ENCODE assay signal across 26 cellular contexts in the genomic region with DNA sequence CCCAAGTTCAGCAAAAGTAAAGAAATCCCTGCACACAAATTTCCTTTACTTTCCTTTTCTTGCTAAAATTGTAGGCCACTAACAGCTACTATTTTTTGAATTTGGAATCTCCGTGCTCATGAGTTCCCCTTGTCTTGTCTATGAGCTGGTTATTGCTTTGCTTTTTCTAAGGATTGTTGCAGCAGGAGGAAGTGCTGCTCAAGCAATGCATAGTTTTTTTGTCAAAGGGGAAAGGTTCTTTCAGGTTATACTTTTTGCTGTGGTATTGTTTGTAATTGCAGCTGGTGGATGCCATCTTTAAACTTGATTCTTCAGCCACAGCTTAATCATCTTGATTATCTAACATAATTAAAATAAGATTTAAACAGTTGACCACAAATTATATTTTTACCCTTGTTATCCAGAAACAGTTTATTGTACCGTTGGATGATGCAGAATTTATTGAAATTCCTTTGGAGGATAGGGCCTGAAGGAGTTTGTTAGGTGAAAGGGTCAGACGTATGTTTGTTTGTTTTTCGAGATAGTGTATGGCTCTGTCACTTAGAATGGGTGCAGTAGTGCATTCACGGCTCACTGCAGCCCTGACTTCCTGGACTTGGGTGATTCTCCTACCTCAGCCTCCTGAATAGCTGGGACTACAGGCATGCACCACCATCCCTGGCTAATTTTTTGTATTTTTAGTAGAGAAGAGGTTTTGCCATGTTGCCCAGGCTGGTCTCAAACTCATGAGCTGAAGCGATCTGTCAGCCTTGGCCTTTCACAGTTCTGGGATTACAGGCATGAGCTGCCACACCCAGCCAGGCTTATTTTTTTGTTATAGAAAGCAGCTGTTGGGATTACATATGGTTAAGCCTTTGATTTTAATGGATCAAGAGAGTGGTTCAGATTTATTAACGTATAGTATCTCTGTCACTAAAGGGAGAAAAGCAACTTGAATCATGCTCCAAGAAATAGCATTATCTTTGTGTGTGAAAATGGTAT. TPM values are rescaled to one million over a fixed set of nuclear protein-coding genes. Genes with fewer than 3 reads are reported as not detected.
DNase-seq lines count a peak whose midpoint lies in the region; ATAC-seq, FAIRE-seq and TF ChIP-seq lines count a peak whose summit lies in the region.
"Had no signal": no experiment of that assay in that cellular context is flagged by ENCODE, and none has a peak within 500 bp of the region (broad histone marks: within the 10 kb centered on the region; RNA-seq: fewer than 3 reads in every experiment).

No MANE protein-coding gene starts in this region.

- peaks cover 20% of the 10 kb centered on the region for H3K36me3 Mint-ChIP-seq in central memory CD8-positive, alpha-beta T cell (ENCODE audit: insufficient read depth)
- peaks cover 17 to 28% of the 10 kb centered on the region in 2 donors for H3K36me3 Mint-ChIP-seq in CD14-positive monocyte

- ATAC-seq in HepG2 (no peak), right lobe of liver (no peak), heart left ventricle (no peak)
- ATAC-seq in central memory CD8-positive, alpha-beta T cell (replicated peaks; ENCODE audit: extremely low read depth, poor library complexity, severe bottlenecking): no peak
- ATAC-seq: activated CD4-positive, alpha-beta T cell treated with anti-CD3 and anti-CD28 coated beads for 36 hours; body of pancreas; left ventricle myocardium superior had no signal

- H3K9me3 Mint-ChIP-seq in central memory CD8-positive, alpha-beta T cell: no peaks in the 10 kb centered on the region
- no peaks in the 10 kb centered on the region for H3K9me3 Mint-ChIP-seq in CD14-positive monocyte
- H3K9me3 Mint-ChIP-seq: naive B cell had no signal

- no peak for TF ChIP-seq EP300 in HepG2 (IDR thresholded peaks at IDR 0.05; ENCODE audit: low read depth in 2 of 2, low read length in 2 of 2)
- TF ChIP-seq EP300 in HepG2 (CRISPR knock-in tag; IDR thresholded peaks at IDR 0.05; ENCODE audit: borderline replicate concordance): no peak

- peak overlapping the region; percentile 20 for H3K27ac Mint-ChIP-seq in central memory CD8-positive, alpha-beta T cell (ENCODE audit: low read depth)
- no peak overlapping the region for H3K27ac Mint-ChIP-seq in CD14-positive monocyte
- H3K27ac Mint-ChIP-seq: activated CD4-positive, alpha-beta T cell treated with anti-CD3 and anti-CD28 coated beads for 36 hours had no signal

- H3K9ac ChIP-seq in HepG2 (ENCODE audit: insufficient read depth, low read depth, low read length): no peak overlapping the region

- intact Hi-C loops in HepG2 (cut with micrococcal nuclease; ENCODE audit: unreplicated experiment) (no loop called here), right lobe of liver (cut with DNase I) (no loop called here), heart left ventricle (cut with DNase I) (no loop called here), left ventricle myocardium inferior (cut with micrococcal nuclease) (no loop called here), CD14-positive monocyte (cut with micrococcal nuclease) (no loop called here)

- H4K20me1 ChIP-seq in HepG2 (ENCODE audit: insufficient read depth, low read length): 0 out of 2 replicates have a peak, but pooled peaks cover 13% of the 10 kb centered on the region

- H3K79me2 ChIP-seq in HepG2 (ENCODE audit: insufficient read depth, low read length): peaks cover 89% of the 10 kb centered on the region

- TF ChIP-seq RAD21 in HepG2 (CRISPR knock-in tag; IDR thresholded peaks at IDR 0.05): no peak

- POLR2A ChIA-PET in HepG2 (lab: Yijun Ruan, JAX): interaction anchor here (1.3 kb wide), 1 partner anchor 12 kb away, joined by 6 read pairs; a partner anchor contains a TSS

- no peaks in the 10 kb centered on the region for H3K27me3 ChIP-seq in HepG2 (ENCODE audit: control insufficient read depth in 1 of 2, insufficient read depth in 2 of 2, low read length in 2 of 2)
- no peaks in the 10 kb centered on the region for H3K27me3 ChIP-seq in right lobe of liver
- no peaks in the 10 kb centered on the region for H3K27me3 ChIP-seq in heart left ventricle
- H3K27me3 ChIP-seq in left ventricle myocardium inferior (ENCODE audit: low read depth): no peaks in the 10 kb centered on the region
- H3K27me3 ChIP-seq: body of pancreas, dorsolateral prefrontal cortex, testis, uterus had no signal

- no peak overlapping the region for H3K4me2 ChIP-seq in HepG2 (ENCODE audit: low read depth, low read length)

- no peak overlapping the region for H2AFZ ChIP-seq in HepG2 (ENCODE audit: low read length)

- TF ChIP-seq CTCF in HepG2 (CRISPR knock-in tag; IDR thresholded peaks at IDR 0.05): no peak
- no peak for TF ChIP-seq CTCF in right lobe of liver (IDR thresholded peaks at IDR 0.05)
- TF ChIP-seq CTCF in NB4 (IDR thresholded peaks at IDR 0.05; ENCODE audit: low read depth, low read length): no peak
- no peak for TF ChIP-seq CTCF in heart left ventricle (IDR thresholded peaks at IDR 0.05)
- no peak for TF ChIP-seq CTCF in left ventricle myocardium inferior (IDR thresholded peaks at IDR 0.05; ENCODE audit: borderline replicate concordance)
- no peak for TF ChIP-seq CTCF in CD14-positive monocyte (IDR thresholded peaks at IDR 0.05)

- H3K27ac ChIP-seq in HepG2 (ENCODE audit: extremely low read length, insufficient read depth, low read length) (no peak overlapping the region), right lobe of liver (no peak overlapping the region), heart left ventricle (no peak overlapping the region), left ventricle myocardium inferior (replicated peaks) (no peak overlapping the region)
- H3K27ac ChIP-seq: body of pancreas, dorsolateral prefrontal cortex, testis, uterus had no signal

- FAIRE-seq in HepG2 (lab: Jason Lieb, UNC): no peak
- FAIRE-seq: A204.1, TTC549 had no signal

- no peak for TF ChIP-seq POLR2A in HepG2 (IDR thresholded peaks at IDR 0.05; ENCODE audit: insufficient read depth in 1 of 2, low read depth in 2 of 2, low read length in 2 of 2)
- no peak for TF ChIP-seq POLR2A in right lobe of liver (IDR thresholded peaks at IDR 0.05)
- no peak for TF ChIP-seq POLR2A in NB4 (IDR thresholded peaks at IDR 0.05; ENCODE audit: extremely low read depth, insufficient read length)
- no peak for TF ChIP-seq POLR2A in heart left ventricle (IDR thresholded peaks at IDR 0.05)

- in situ Hi-C loops in HepG2 (cut with HindIII; ENCODE audit: extremely low pct_ligation_motif_present, low pct_unique_long_range_greater_than_20kb): no loop called here

- 86% methylated on average over 7 of the region's 7 CpGs for WGBS in HepG2 (ENCODE audit: low lambda C conversion rate)
- WGBS in right lobe of liver (ENCODE audit: insufficient coverage, low coverage, low lambda C conversion rate, missing lambda C conversion rate): 77% methylated on average over 6 of the region's 7 CpGs
- 75 to 79% (median 76%) methylated on average over 7 of the region's 7 CpGs for WGBS in heart left ventricle, 4 donors

- H3K27me3 Mint-ChIP-seq in central memory CD8-positive, alpha-beta T cell: no peaks in the 10 kb centered on the region
- no peaks in the 10 kb centered on the region for H3K27me3 Mint-ChIP-seq in CD14-positive monocyte (ENCODE audit: low read depth in 3 of 3)
- H3K27me3 Mint-ChIP-seq: activated CD4-positive, alpha-beta T cell treated with anti-CD3 and anti-CD28 coated beads for 36 hours; naive B cell had no signal

- CTCF ChIA-PET in HepG2 (lab: Yijun Ruan, JAX; ENCODE audit: low intra/inter-chr PET ratio, low total read pairs): no interaction called here

- no peaks in the 10 kb centered on the region for H3K9me3 ChIP-seq in HepG2 (ENCODE audit: low read length)
- H3K9me3 ChIP-seq in right lobe of liver: no peaks in the 10 kb centered on the region
- no peaks in the 10 kb centered on the region for H3K9me3 ChIP-seq in heart left ventricle
- no peaks in the 10 kb centered on the region for H3K9me3 ChIP-seq in left ventricle myocardium inferior (replicated peaks)
- H3K9me3 ChIP-seq: body of pancreas, testis, uterus had no signal

- no TSS peak for BruUV-seq in HepG2 (replicated peaks; lab: Mats Ljungman, UMichigan)

- H3K4me3 Mint-ChIP-seq in central memory CD8-positive, alpha-beta T cell: no peak overlapping the region
- H3K4me3 Mint-ChIP-seq in CD14-positive monocyte: no peak overlapping the region
- H3K4me3 Mint-ChIP-seq: activated CD4-positive, alpha-beta T cell treated with anti-CD3 and anti-CD28 coated beads for 36 hours; naive B cell had no signal

- peaks cover 19% of the 10 kb centered on the region for H3K4me1 ChIP-seq in HepG2 (ENCODE audit: insufficient read depth, low read length)
- H3K4me1 ChIP-seq in right lobe of liver: no peaks in the 10 kb centered on the region
- H3K4me1 ChIP-seq in heart left ventricle: peaks cover 0 to 33% (median 5%) of the 10 kb centered on the region in 12 donors
- H3K4me1 ChIP-seq in left ventricle myocardium inferior: peaks cover 33% of the 10 kb centered on the region
- H3K4me1 ChIP-seq: testis, uterus had no signal

- no peak overlapping the region for H3K4me3 ChIP-seq in HepG2 (replicated peaks in 1 of 3; ENCODE audit: insufficient read depth in 1 of 3, low read depth in 2 of 3, low read length in 3 of 3)
- H3K4me3 ChIP-seq in right lobe of liver: no peak overlapping the region
- no peak overlapping the region for H3K4me3 ChIP-seq in NB4 (ENCODE audit: low read depth, low read length)
- H3K4me3 ChIP-seq in heart left ventricle: no peak overlapping the region
- no peak overlapping the region for H3K4me3 ChIP-seq in left ventricle myocardium inferior
- H3K4me3 ChIP-seq: body of pancreas, dorsolateral prefrontal cortex, testis, uterus had no signal

- peaks cover 0 to 2% of the 10 kb centered on the region in 2 experiments; a peak in 4 of 5 replicates for H3K36me3 ChIP-seq in HepG2 (replicated peaks in 1 of 2; ENCODE audit: control insufficient read depth in 1 of 2, insufficient read depth in 2 of 2, low read length in 2 of 2)
- no peaks in the 10 kb centered on the region for H3K36me3 ChIP-seq in right lobe of liver
- H3K36me3 ChIP-seq in heart left ventricle: peaks cover 0 to 20% (median 7%) of the 10 kb centered on the region in 9 donors
- H3K36me3 ChIP-seq in left ventricle myocardium inferior: peaks cover 8% of the 10 kb centered on the region
- H3K36me3 ChIP-seq: uterus had no signal

- DNase-seq in HepG2 (ENCODE audit: low spot score) (no peak), right lobe of liver (no peak), NB4 (ENCODE audit: low read depth) (peak; percentile 20), heart left ventricle (no peak), left ventricle myocardium inferior (no peak), CD14-positive monocyte (ENCODE audit: low spot score) (no peak)
- DNase-seq in central memory CD8-positive, alpha-beta T cell (ENCODE audit: low spot score in 2 of 2): no peak
- no peak for DNase-seq in effector CD4-positive, alpha-beta T cell
- DNase-seq: activated CD4-positive, alpha-beta T cell treated with anti-CD3 and anti-CD28 coated beads for 36 hours; activated CD8-positive, alpha-beta memory T cell treated with anti-CD3 and anti-CD28 coated beads for 24 hours; activated effector memory CD4-positive, alpha-beta T cell treated with anti-CD3 and anti-CD28 coated beads, Interleukin-2, amount 50 U/mL, for 16 hours; body of pancreas; DMS79; dorsolateral prefrontal cortex; left ventricle myocardium superior; naive B cell; NCI-H1105 treated with DMSO at 0.1 percent for 48 hours; NCI-H1930; NCI-H69; RPMI8226; stimulated activated naive CD4-positive, alpha-beta T cell treated with Interleukin-2 at 50 U/mL for 16 hours; T-helper 1 cell; testis; uterus had no signal

- peaks cover 40% of the 10 kb centered on the region for H3K4me1 Mint-ChIP-seq in central memory CD8-positive, alpha-beta T cell
- peaks cover 22% of the 10 kb centered on the region for H3K4me1 Mint-ChIP-seq in CD14-positive monocyte

RNA-seq across cellular contexts. Expression of a gene that starts 11.7 kb away (rescaled TPM):
- total RNA-seq in HepG2 (2016; rRNA removed; fragmentation: Illumina TruSeq; extraction: Trizol) (59.0 and 71.8 TPM in 2 replicates), right lobe of liver (10 to 100 TPM; 10.9 to 17.2 (median 12.1) TPM), heart left ventricle (10 to 100 TPM; 23.1 to 58.7 (median 37.2) TPM), left ventricle myocardium inferior (29.6 TPM)
- total RNA-seq in HepG2 (2016; cell fraction: cytosol; rRNA removed; fragmentation: Illumina TruSeq; extraction: Trizol; ENCODE audit: low read depth): 225 and 267 TPM in 2 replicates
- 58.3 and 67.8 TPM in 2 replicates for total RNA-seq in HepG2 (2016; cell fraction: insoluble cytoplasmic fraction; rRNA removed; fragmentation: Illumina TruSeq; extraction: Trizol)
- 138 and 166 TPM in 2 replicates for total RNA-seq in HepG2 (2016; cell fraction: membrane; rRNA removed; fragmentation: Illumina TruSeq; extraction: Trizol)
- total RNA-seq in HepG2 (2016; cell fraction: nucleus; rRNA removed; fragmentation: Illumina TruSeq; extraction: Trizol): 62.7 and 68.1 TPM in 2 replicates
- polyA plus RNA-seq in HepG2 (2011; rRNA removed) (5.3 and 5.5 TPM in 2 replicates), heart left ventricle (1 to 10 TPM; 5.3 to 5.5 TPM), CD14-positive monocyte (1 to 10 TPM; 2.7 to 6.9 TPM)
- polyA plus RNA-seq in HepG2 (2011; cell fraction: cytosol; rRNA removed): 2.6 and 3.6 TPM in 2 replicates
- 7.1 and 10.0 TPM in 2 replicates for polyA plus RNA-seq in HepG2 (2011; cell fraction: nucleus; rRNA removed)
- polyA plus RNA-seq in HepG2 (2012): 8.3 and 10.0 TPM in 2 replicates
- 0.25 and 0.32 TPM in 2 replicates for polyA plus RNA-seq in HepG2 (2016; cell fraction: cytosol; fragmentation: Illumina TruSeq; extraction: Trizol; ENCODE audit: low read depth)
- polyA plus RNA-seq in HepG2 (2016; cell fraction: insoluble cytoplasmic fraction; fragmentation: Illumina TruSeq; extraction: Trizol; ENCODE audit: low read depth): 10.2 and 10.3 TPM in 2 replicates
- polyA plus RNA-seq in HepG2 (2016; cell fraction: membrane; fragmentation: Illumina TruSeq; extraction: Trizol; ENCODE audit: low read depth): 0.95 and 1.1 TPM in 2 replicates
- polyA plus RNA-seq in HepG2 (2016; cell fraction: nucleus; fragmentation: Illumina TruSeq; extraction: Trizol; ENCODE audit: insufficient read depth, low read depth): 23.0 and 30.4 TPM in 2 replicates
- polyA minus RNA-seq in HepG2 (2011; rRNA and poly(A)+ RNA removed; ENCODE audit: low replicate concordance): 37.1 and 109 TPM in 2 replicates
- 44.4 and 47.0 TPM in 2 replicates for polyA minus RNA-seq in HepG2 (2011; cell fraction: cytosol; rRNA and poly(A)+ RNA removed)
- polyA minus RNA-seq in HepG2 (2011; cell fraction: nucleus; rRNA and poly(A)+ RNA removed): 72.2 and 82.1 TPM in 2 replicates
